ENCODE assay signal across 11 cellular contexts in genomic region chr11:113862430-113862829, GRCh38.
DNase-seq lines count a peak whose midpoint lies in the region; ATAC-seq and TF ChIP-seq lines count a peak whose summit lies in the region.
"Had no signal": no experiment of that assay in that cellular context is flagged by ENCODE, and none has a peak within 500 bp of the region (broad histone marks: within the 10 kb centered on the region; RNA-seq: fewer than 3 reads in every experiment).

No MANE protein-coding gene starts in this region.

- no peaks in the 10 kb centered on the region for H3K9me3 Mint-ChIP-seq in activated naive CD4-positive, alpha-beta T cell treated with anti-CD3 and anti-CD28 coated beads, Interleukin-2, amount 50 U/mL, for 24 hours

- H3K4me3 Mint-ChIP-seq in activated naive CD4-positive, alpha-beta T cell treated with anti-CD3 and anti-CD28 coated beads, Interleukin-2, amount 50 U/mL, for 24 hours: no peak overlapping the region

- no peak for TF ChIP-seq CTCF in RWPE1 (conservative IDR thresholded peaks at IDR 0.05; ENCODE audit: low read depth)

- DNase-seq in activated naive CD4-positive, alpha-beta T cell (lab: John Stamatoyannopoulos, UW): no peak
- peak; percentile 13 for DNase-seq in RWPE1 (ENCODE audit: low spot score)
- peak; percentile 16 for DNase-seq in fibroblast of gingiva (ENCODE audit: low read depth)
- no peak for DNase-seq in stimulated activated naive CD8-positive, alpha-beta T cell treated with anti-CD3 and anti-CD28 coated beads, Interleukin-15, Interleukin-2, amounts not matched to agents 100 U/mL and 50 U/mL, for 24 hours
- DNase-seq in ecto neural progenitor cell (ENCODE audit: low spot score): no peak
- DNase-seq: BE2C, KG1, retina had no signal

- peaks cover 16% of the 10 kb centered on the region for H3K36me3 Mint-ChIP-seq in activated naive CD4-positive, alpha-beta T cell treated with anti-CD3 and anti-CD28 coated beads, Interleukin-2, amount 50 U/mL, for 24 hours

- H3K4me1 Mint-ChIP-seq in activated naive CD4-positive, alpha-beta T cell treated with anti-CD3 and anti-CD28 coated beads, Interleukin-2, amount 50 U/mL, for 24 hours: peaks cover 20% of the 10 kb centered on the region

- CTCF ChIA-PET in RWPE1 (lab: Yijun Ruan, JAX): no interaction called here

- POLR2A ChIA-PET in RWPE1 (lab: Yijun Ruan, JAX; ENCODE audit: low non-redundant PET): no interaction called here

- ATAC-seq in stimulated activated naive CD8-positive, alpha-beta T cell treated with anti-CD3 and anti-CD28 coated beads, Interleukin-15, Interleukin-2, amounts not matched to agents 100 U/mL and 50 U/mL, for 24 hours: peak; percentile 36
- no peak for ATAC-seq in HG02678 (IDR thresholded peaks at IDR 0.05; ENCODE audit: unreplicated experiment)
- no peak for ATAC-seq in HG03097 (IDR thresholded peaks at IDR 0.05; ENCODE audit: low FRiP score, unreplicated experiment)

- peak overlapping the region; percentile 2 for H3K27ac Mint-ChIP-seq in activated naive CD4-positive, alpha-beta T cell treated with anti-CD3 and anti-CD28 coated beads, Interleukin-2, amount 50 U/mL, for 24 hours

- H3K27ac ChIP-seq in RWPE1: no peak overlapping the region

- H3K27me3 Mint-ChIP-seq in activated naive CD4-positive, alpha-beta T cell treated with anti-CD3 and anti-CD28 coated beads, Interleukin-2, amount 50 U/mL, for 24 hours: no peaks in the 10 kb centered on the region

Comparison
In these comparisons a context has a peak if more than half of its experiments do, and no peak if none do; other contexts are left out.
1. DNase-seq: peak in RWPE1 (single experiment) and fibroblast of gingiva (single experiment); none in activated naive CD4-positive, alpha-beta T cell (0 of 4), stimulated activated naive CD8-positive, alpha-beta T cell treated with anti-CD3 and anti-CD28 coated beads, Interleukin-15, Interleukin-2, amounts not matched to agents 100 U/mL and 50 U/mL, for 24 hours (single experiment) and ecto neural progenitor cell (single experiment).